Comparison of ENCODE assay signal across 12 cellular contexts in the genomic region with DNA sequence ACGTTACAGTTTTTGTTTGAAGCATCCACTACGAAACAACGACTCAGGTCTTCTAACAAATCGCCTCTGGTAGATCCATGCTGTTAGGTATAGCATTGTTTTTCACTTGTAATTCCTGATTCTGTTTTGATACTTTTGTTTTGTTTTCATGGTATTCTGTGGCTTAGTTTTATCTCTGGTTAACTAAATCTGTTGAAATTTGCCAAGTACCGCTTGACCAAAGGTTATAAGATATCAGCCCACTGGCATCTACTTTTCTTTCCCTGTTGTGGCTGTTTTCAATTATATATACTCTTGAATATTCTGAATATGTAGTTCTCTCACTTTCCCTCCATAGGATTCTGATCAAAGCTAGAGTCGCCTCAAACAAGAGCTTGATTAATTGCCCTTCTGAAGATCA.
A peak's percentile ranks its signal among the peaks of the same experiment; 100 is the strongest.
DNase-seq lines count a peak whose midpoint lies in the region; ATAC-seq, FAIRE-seq and TF ChIP-seq lines count a peak whose summit lies in the region.
"Had no signal": no experiment of that assay in that cellular context is flagged by ENCODE, and none has a peak within 500 bp of the region (broad histone marks: within the 10 kb centered on the region; RNA-seq: fewer than 3 reads in every experiment).

No MANE protein-coding gene starts in this region.

- TF ChIP-seq POLR2A in sigmoid colon (IDR thresholded peaks at IDR 0.05), result no peak

- H3K27me3 ChIP-seq in BJ (ENCODE audit: control insufficient read depth, insufficient read depth, low read length) (no peaks in the 10 kb centered on the region), sigmoid colon (no peaks in the 10 kb centered on the region)

- intact Hi-C loops in activated T-helper 2 cell treated with anti-CD3 and anti-CD28 coated beads, Interferon-gamma antibody, Interleukin-2, Interleukin-4, amounts not matched to agents 10 μg/mL and 5 μg/mL and 100 μg/mL, durations not matched to agents 14 hours and 24 hours and 36 hours (cut with micrococcal nuclease), result no loop called here
- intact Hi-C loops in kidney (cut with DNase I), result no loop called here
- intact Hi-C loops in sigmoid colon (cut with DNase I), result loop anchor here (2.0 to 10.0 kb wide), 5 partner anchors 35 to 389 kb away; a partner anchor contains a TSS

- H3K4me3 ChIP-seq in BJ (ENCODE audit: low read depth, low read length) (peak overlapping the region; percentile 93), kidney (ENCODE audit: low read length in 2 of 2) (peak overlapping the region in 1 of 2 donors; percentile 65), sigmoid colon (peak overlapping the region in 3 of 4 donors; percentile 56 to 62 (median 59))

- H3K36me3 Mint-ChIP-seq in activated T-helper 2 cell treated with anti-CD3 and anti-CD28 coated beads, Interferon-gamma antibody, Interleukin-2, Interleukin-4, amounts not matched to agents 10 μg/mL and 5 μg/mL and 100 μg/mL, durations not matched to agents 14 hours and 24 hours and 36 hours (ENCODE audit: low read depth), result no peaks in the 10 kb centered on the region

- H3K27ac Mint-ChIP-seq in activated T-helper 2 cell treated with anti-CD3 and anti-CD28 coated beads, Interferon-gamma antibody, Interleukin-2, Interleukin-4, amounts not matched to agents 10 μg/mL and 5 μg/mL and 100 μg/mL, durations not matched to agents 14 hours and 24 hours and 36 hours, result peak overlapping the region; percentile 2
- H3K27ac Mint-ChIP-seq: CD4-positive, alpha-beta T cell had no signal

- no peaks in the 10 kb centered on the region for H3K9me3 ChIP-seq in kidney (ENCODE audit: control insufficient read depth in 1 of 2, low read length in 2 of 2)
- no peaks in the 10 kb centered on the region for H3K9me3 ChIP-seq in sigmoid colon

- H3K27me3 Mint-ChIP-seq in activated T-helper 2 cell treated with anti-CD3 and anti-CD28 coated beads, Interferon-gamma antibody, Interleukin-2, Interleukin-4, amounts not matched to agents 10 μg/mL and 5 μg/mL and 100 μg/mL, durations not matched to agents 14 hours and 24 hours and 36 hours (ENCODE audit: low read depth), result no peaks in the 10 kb centered on the region
- H3K27me3 Mint-ChIP-seq: CD4-positive, alpha-beta T cell had no signal

- DNase-seq in BJ (ENCODE audit: low read depth), result no peak
- DNase-seq in activated T-helper 2 cell treated with anti-CD3 and anti-CD28 coated beads, Interferon-gamma antibody, Interleukin-2, Interleukin-4, amounts not matched to agents 10 μg/mL and 5 μg/mL and 100 μg/mL, durations not matched to agents 14 hours and 24 hours and 36 hours (ENCODE audit: low spot score), result no peak
- no peak for DNase-seq in kidney
- DNase-seq in sigmoid colon, result no peak
- DNase-seq in RWPE1 (ENCODE audit: low spot score), result no peak
- no peak for DNase-seq in GM19238 (ENCODE audit: insufficient read length, low spot score)
- no peak for DNase-seq in NCI-H1694 treated with DMSO at 0.1 percent for 48 hours (lab: John Stamatoyannopoulos, UW)
- DNase-seq: activated CD4-positive, alpha-beta T cell treated with anti-CD3 and anti-CD28 coated beads, Interleukin-2, amount 50 U/mL, for 48 hours; CD4-positive, alpha-beta T cell; posterior cingulate gyrus had no signal

- H3K9me3 Mint-ChIP-seq in activated T-helper 2 cell treated with anti-CD3 and anti-CD28 coated beads, Interferon-gamma antibody, Interleukin-2, Interleukin-4, amounts not matched to agents 10 μg/mL and 5 μg/mL and 100 μg/mL, durations not matched to agents 14 hours and 24 hours and 36 hours, result no peaks in the 10 kb centered on the region
- H3K9me3 Mint-ChIP-seq: CD4-positive, alpha-beta T cell had no signal

- TF ChIP-seq CTCF in BJ (IDR thresholded peaks at IDR 0.05; ENCODE audit: insufficient read depth, low read depth, low read length) (no peak), kidney (IDR thresholded peaks at IDR 0.05; ENCODE audit: borderline replicate concordance, extremely low read depth, insufficient read depth) (no peak), sigmoid colon (IDR thresholded peaks at IDR 0.05) (no peak), RWPE1 (conservative IDR thresholded peaks at IDR 0.05; ENCODE audit: low read depth) (no peak)

- 68 to 90% methylated on average over 6 of the region's 6 CpGs for WGBS in sigmoid colon, 2 donors

- no peak for FAIRE-seq in kidney (lab: Jason Lieb, UNC)
- FAIRE-seq: bronchial epithelial cell had no signal

- TF ChIP-seq EP300 in sigmoid colon (IDR thresholded peaks at IDR 0.05), result no peak

- H3K4me1 ChIP-seq in kidney (ENCODE audit: control insufficient read depth in 1 of 2, insufficient read depth in 1 of 2, low read depth in 1 of 2, low read length in 2 of 2), result no peaks in the 10 kb centered on the region
- peaks cover 0 to 22% (median 4%) of the 10 kb centered on the region in 4 donors for H3K4me1 ChIP-seq in sigmoid colon

- POLR2A ChIA-PET in BJ (lab: Charles Lee) (interaction anchor here (0.6 kb wide), 1 partner anchor 18 kb away, joined by 6 read pairs; no protein-coding TSS in a partner anchor), RWPE1 (lab: Yijun Ruan, JAX; ENCODE audit: low non-redundant PET) (no interaction called here)

- no peak overlapping the region for H3K9ac ChIP-seq in kidney (ENCODE audit: low read length in 2 of 2)

- H3K36me3 ChIP-seq in BJ (ENCODE audit: control insufficient read depth, insufficient read depth, low read length), result no peaks in the 10 kb centered on the region
- no peaks in the 10 kb centered on the region for H3K36me3 ChIP-seq in kidney (ENCODE audit: control insufficient read depth in 1 of 2, insufficient read depth in 2 of 2, low read length in 2 of 2)
- H3K36me3 ChIP-seq in sigmoid colon, result no peaks in the 10 kb centered on the region

- H3K27ac ChIP-seq in kidney (ENCODE audit: low read depth in 2 of 2, low read length in 2 of 2) (peak overlapping the region; percentile 66 to 69), sigmoid colon (peak overlapping the region; percentile 80 to 92 (median 88)), RWPE1 (no peak overlapping the region)

- no peak for ATAC-seq in GM21381 (IDR thresholded peaks at IDR 0.05; ENCODE audit: unreplicated experiment)

- CTCF ChIA-PET in BJ (lab: Yijun Ruan, JAX) (interaction anchor here (0.8 to 1.3 kb wide), 3 partner anchors 14 to 254 kb away, joined by 3 read pairs; no protein-coding TSS in a partner anchor), RWPE1 (lab: Yijun Ruan, JAX) (interaction anchor here (0.7 kb wide), 1 partner anchor 131 kb away, joined by 3 read pairs; no protein-coding TSS in a partner anchor)

- H3K4me3 Mint-ChIP-seq in activated T-helper 2 cell treated with anti-CD3 and anti-CD28 coated beads, Interferon-gamma antibody, Interleukin-2, Interleukin-4, amounts not matched to agents 10 μg/mL and 5 μg/mL and 100 μg/mL, durations not matched to agents 14 hours and 24 hours and 36 hours (ENCODE audit: low read depth), result no peak overlapping the region
- H3K4me3 Mint-ChIP-seq: CD4-positive, alpha-beta T cell had no signal

- H3K4me1 Mint-ChIP-seq in activated T-helper 2 cell treated with anti-CD3 and anti-CD28 coated beads, Interferon-gamma antibody, Interleukin-2, Interleukin-4, amounts not matched to agents 10 μg/mL and 5 μg/mL and 100 μg/mL, durations not matched to agents 14 hours and 24 hours and 36 hours (ENCODE audit: low read depth), result peaks cover 14% of the 10 kb centered on the region
